31 cellular contexts compared by ENCODE assay signal in genomic region chr18:31396796-31397195, GRCh38. TPM values are rescaled to one million over a fixed set of nuclear protein-coding genes. Genes with fewer than 3 reads are reported as not detected.
DNase-seq lines count a peak whose midpoint lies in the region; ATAC-seq and TF ChIP-seq lines count a peak whose summit lies in the region.
"Had no signal": no experiment of that assay in that cellular context is flagged by ENCODE, and none has a peak within 500 bp of the region (broad histone marks: within the 10 kb centered on the region; RNA-seq: fewer than 3 reads in every experiment).

No MANE protein-coding gene starts in this region.

- H3K4me1 ChIP-seq in endodermal cell (ENCODE audit: control insufficient read depth, insufficient read depth, low read length) = no peaks in the 10 kb centered on the region
- H3K4me1 ChIP-seq in mucosa of descending colon (ENCODE audit: low read depth) = peaks cover 5% of the 10 kb centered on the region
- H3K4me1 ChIP-seq in subcutaneous abdominal adipose tissue (ENCODE audit: control insufficient read depth in 5 of 5, insufficient read depth in 5 of 5, low read length in 5 of 5) = peaks cover 0 to 22% (median 13%) of the 10 kb centered on the region in 5 donors
- H3K4me1 ChIP-seq: SJSA1 had no signal

- H3K27ac ChIP-seq in endodermal cell (ENCODE audit: low read depth, low read length) (no peak overlapping the region), subcutaneous abdominal adipose tissue (ENCODE audit: low read depth, low read length) (peak overlapping the region; percentile 85)
- H3K27ac ChIP-seq: 22Rv1, SJSA1, spleen, thoracic aorta had no signal

- DNase-seq in DMS53 (lab: John Stamatoyannopoulos, UW) = peak; percentile 57
- DNase-seq in DMS53 treated with DMSO at 0.1 percent for 48 hours (lab: John Stamatoyannopoulos, UW; ENCODE audit: unreplicated experiment) = no peak
- DNase-seq in endodermal cell = no peak
- DNase-seq in mucosa of descending colon = peak in 1 of 3 donors; percentile 27
- DNase-seq in activated CD4-positive, alpha-beta T cell treated with anti-CD3 and anti-CD28 coated beads for 1 hour = no peak
- DNase-seq in GM13977 (ENCODE audit: low spot score) = no peak
- DNase-seq: activated CD8-positive, alpha-beta T cell treated with anti-CD3 and anti-CD28 coated beads for 36 hours; activated effector memory CD4-positive, alpha-beta T cell treated with Interleukin-2 at 50 U/mL for 16 hours; activated naive CD8-positive, alpha-beta T cell treated with anti-CD3 and anti-CD28 coated beads, Interleukin-2, amount 10 ng/mL, durations not matched to agents 7 days and 5 days; effector CD4-positive, alpha-beta T cell; foreskin melanocyte; hypothalamus; KBM-7; NCI-H146; NCI-H2171; NCI-H524; occipital lobe; spleen; stimulated activated CD4-positive, alpha-beta T cell treated with anti-CD3 and anti-CD28 coated beads, Interleukin-4, amount 100 ng/mL, for 1 hour; stimulated activated naive B cell treated with anti-CD40 and anti-IgM and Interleukin-4, amounts not matched to agents 10 μg/mL and 1 μg/mL and 100 μg/mL, for 72 hours; T-helper 1 cell had no signal

- no peaks in the 10 kb centered on the region for H3K36me3 Mint-ChIP-seq in endodermal cell (ENCODE audit: low read depth)
- H3K36me3 Mint-ChIP-seq: activated naive CD8-positive, alpha-beta T cell treated with anti-CD3 and anti-CD28 coated beads, Interleukin-2, amount 10 ng/mL, durations not matched to agents 7 days and 5 days; stimulated activated naive B cell treated with anti-CD40 and anti-IgM and Interleukin-4, amounts not matched to agents 10 μg/mL and 1 μg/mL and 100 μg/mL, for 72 hours had no signal

- H3K9ac ChIP-seq in endodermal cell (ENCODE audit: extremely low read depth, low read length, poor library complexity, severe bottlenecking) = no peak overlapping the region
- H3K9ac ChIP-seq in subcutaneous abdominal adipose tissue (ENCODE audit: low read length in 5 of 5) = peak overlapping the region in 3 of 5 donors; percentile 30 to 67 (median 40)

- H3K27me3 ChIP-seq in endodermal cell (ENCODE audit: control insufficient read depth, insufficient read depth, low read length, poor library complexity, severe bottlenecking) (no peaks in the 10 kb centered on the region), subcutaneous abdominal adipose tissue (ENCODE audit: control insufficient read depth in 5 of 5, insufficient read depth in 4 of 5, low read length in 5 of 5) (no peaks in the 10 kb centered on the region)
- H3K27me3 ChIP-seq: SJSA1, spleen had no signal

- H3K36me3 ChIP-seq in endodermal cell (ENCODE audit: control insufficient read depth, insufficient read depth, low read length) (no peaks in the 10 kb centered on the region), mucosa of descending colon (ENCODE audit: low read depth) (no peaks in the 10 kb centered on the region), subcutaneous abdominal adipose tissue (ENCODE audit: control insufficient read depth in 5 of 5, insufficient read depth in 5 of 5, low read length in 5 of 5) (no peaks in the 10 kb centered on the region)
- H3K36me3 ChIP-seq: SJSA1, spleen, thoracic aorta had no signal

- H3K9me3 ChIP-seq in endodermal cell (ENCODE audit: control insufficient read depth, low read length) = no peaks in the 10 kb centered on the region
- no peaks in the 10 kb centered on the region for H3K9me3 ChIP-seq in mucosa of descending colon
- no peaks in the 10 kb centered on the region for H3K9me3 ChIP-seq in subcutaneous abdominal adipose tissue (ENCODE audit: control insufficient read depth in 5 of 5, low read length in 5 of 5)
- H3K9me3 ChIP-seq: SJSA1, spleen, thoracic aorta had no signal

- H3K4me3 ChIP-seq in endodermal cell (ENCODE audit: low read length) = no peak overlapping the region
- no peak overlapping the region for H3K4me3 ChIP-seq in mucosa of descending colon
- H3K4me3 ChIP-seq in subcutaneous abdominal adipose tissue (ENCODE audit: low read depth in 1 of 5, low read length in 5 of 5) = peak overlapping the region in 4 of 5 donors; percentile 22 to 45 (median 34)
- H3K4me3 ChIP-seq: SJSA1, spleen, thoracic aorta had no signal

- intact Hi-C loops in mucosa of descending colon (cut with DNase I, micrococcal nuclease) = no loop called here

- H3K27me3 Mint-ChIP-seq in endodermal cell (ENCODE audit: insufficient read depth) = no peaks in the 10 kb centered on the region
- H3K27me3 Mint-ChIP-seq: activated CD8-positive, alpha-beta T cell treated with anti-CD3 and anti-CD28 coated beads for 36 hours; activated naive CD8-positive, alpha-beta T cell treated with anti-CD3 and anti-CD28 coated beads, Interleukin-2, amount 10 ng/mL, durations not matched to agents 7 days and 5 days; stimulated activated naive B cell treated with anti-CD40 and anti-IgM and Interleukin-4, amounts not matched to agents 10 μg/mL and 1 μg/mL and 100 μg/mL, for 72 hours had no signal

- WGBS in endodermal cell (ENCODE audit: insufficient coverage in 1 of 2, insufficient read length in 1 of 2), 2 experiments = 92 to 95% methylated on average over 3 of the region's 4 CpGs

- ATAC-seq in mucosa of descending colon (peak; percentile 54), GM18511 (IDR thresholded peaks at IDR 0.05; ENCODE audit: unreplicated experiment) (no peak)
- ATAC-seq: activated CD4-positive, CD25-positive, alpha-beta regulatory T cell treated with anti-CD3 and anti-CD28 coated beads, Interleukin-2, amount 50 U/mL, for 24 hours; activated CD8-positive, alpha-beta T cell treated with anti-CD3 and anti-CD28 coated beads for 36 hours; esophagus mucosa; stimulated activated naive B cell treated with anti-CD40 and anti-IgM and Interleukin-4, amounts not matched to agents 10 μg/mL and 1 μg/mL and 100 μg/mL, for 72 hours had no signal

- in situ Hi-C loops in GM13977 (cut with MboI; ENCODE audit: low pct_unique_long_range_greater_than_20kb, low sequenced_read_pairs, unreplicated experiment) = no loop called here

- H3K9me3 Mint-ChIP-seq in endodermal cell = no peaks in the 10 kb centered on the region
- H3K9me3 Mint-ChIP-seq: activated CD8-positive, alpha-beta T cell treated with anti-CD3 and anti-CD28 coated beads for 36 hours; activated naive CD8-positive, alpha-beta T cell treated with anti-CD3 and anti-CD28 coated beads, Interleukin-2, amount 10 ng/mL, durations not matched to agents 7 days and 5 days; stimulated activated naive B cell treated with anti-CD40 and anti-IgM and Interleukin-4, amounts not matched to agents 10 μg/mL and 1 μg/mL and 100 μg/mL, for 72 hours had no signal

- no peak overlapping the region for H3K4me3 Mint-ChIP-seq in endodermal cell
- H3K4me3 Mint-ChIP-seq: activated CD8-positive, alpha-beta T cell treated with anti-CD3 and anti-CD28 coated beads for 36 hours; activated naive CD8-positive, alpha-beta T cell treated with anti-CD3 and anti-CD28 coated beads, Interleukin-2, amount 10 ng/mL, durations not matched to agents 7 days and 5 days; stimulated activated naive B cell treated with anti-CD40 and anti-IgM and Interleukin-4, amounts not matched to agents 10 μg/mL and 1 μg/mL and 100 μg/mL, for 72 hours had no signal

- peaks cover 8% of the 10 kb centered on the region for H3K4me1 Mint-ChIP-seq in endodermal cell
- H3K4me1 Mint-ChIP-seq: activated naive CD8-positive, alpha-beta T cell treated with anti-CD3 and anti-CD28 coated beads, Interleukin-2, amount 10 ng/mL, durations not matched to agents 7 days and 5 days; stimulated activated naive B cell treated with anti-CD40 and anti-IgM and Interleukin-4, amounts not matched to agents 10 μg/mL and 1 μg/mL and 100 μg/mL, for 72 hours had no signal

- H3K27ac Mint-ChIP-seq in endodermal cell = no peak overlapping the region
- H3K27ac Mint-ChIP-seq: activated CD8-positive, alpha-beta T cell treated with anti-CD3 and anti-CD28 coated beads for 36 hours; activated naive CD8-positive, alpha-beta T cell treated with anti-CD3 and anti-CD28 coated beads, Interleukin-2, amount 10 ng/mL, durations not matched to agents 7 days and 5 days; stimulated activated naive B cell treated with anti-CD40 and anti-IgM and Interleukin-4, amounts not matched to agents 10 μg/mL and 1 μg/mL and 100 μg/mL, for 72 hours had no signal

- TF ChIP-seq CTCF in endodermal cell (conservative IDR thresholded peaks at IDR 0.05) = peak; percentile 50
- TF ChIP-seq CTCF in mucosa of descending colon (IDR thresholded peaks at IDR 0.05) = no peak
- TF ChIP-seq CTCF in GM13977 (IDR thresholded peaks at IDR 0.05; ENCODE audit: extremely low read depth, insufficient read depth, missing control alignments) = no peak

RNA-seq across cellular contexts. Expression of gene DSG4, which starts 20.2 kb away (rescaled TPM):
- total RNA-seq in endodermal cell (not detected), mucosa of descending colon (under 1 TPM in 2 of 3 donors, not detected in 1; 0.24 to 0.26 TPM)
- not detected for polyA plus RNA-seq in endodermal cell (2013, experiment 1 of 2)
- polyA plus RNA-seq in endodermal cell (2013, experiment 2 of 2) = not detected
- total RNA-seq: activated CD8-positive, alpha-beta T cell treated with anti-CD3 and anti-CD28 coated beads for 36 hours; activated naive CD8-positive, alpha-beta T cell treated with anti-CD3 and anti-CD28 coated beads, Interleukin-2, amount 10 ng/mL, durations not matched to agents 7 days and 5 days; cerebellum; esophagus mucosa; occipital lobe; renal cortical epithelial cell; SJSA1; spleen; thoracic aorta had no signal
- polyA plus RNA-seq: spleen had no signal

RNA-seq across cellular contexts. Expression of gene DSG3, which starts 50.7 kb away (rescaled TPM):
- not detected for total RNA-seq in endodermal cell
- not detected for polyA plus RNA-seq in endodermal cell (2013, experiment 1 of 2)
- polyA plus RNA-seq in endodermal cell (2013, experiment 2 of 2) = not detected
- 1 to 10 TPM in 1 of 3 donors, under 1 TPM in 2; 0.06 to 1.0 (median 0.14) TPM for total RNA-seq in mucosa of descending colon
- total RNA-seq: activated CD8-positive, alpha-beta T cell treated with anti-CD3 and anti-CD28 coated beads for 36 hours; activated naive CD8-positive, alpha-beta T cell treated with anti-CD3 and anti-CD28 coated beads, Interleukin-2, amount 10 ng/mL, durations not matched to agents 7 days and 5 days; cerebellum; HT-29; SJSA1; spleen had no signal

Comparison
In these comparisons a context has a peak if more than half of its experiments do, and no peak if none do; other contexts are left out.
1. H3K4me3 ChIP-seq: peak in subcutaneous abdominal adipose tissue (4 of 5); none in endodermal cell (single experiment) and mucosa of descending colon (single experiment).